ENCODE assay signal across 22 cellular contexts in the genomic region with DNA sequence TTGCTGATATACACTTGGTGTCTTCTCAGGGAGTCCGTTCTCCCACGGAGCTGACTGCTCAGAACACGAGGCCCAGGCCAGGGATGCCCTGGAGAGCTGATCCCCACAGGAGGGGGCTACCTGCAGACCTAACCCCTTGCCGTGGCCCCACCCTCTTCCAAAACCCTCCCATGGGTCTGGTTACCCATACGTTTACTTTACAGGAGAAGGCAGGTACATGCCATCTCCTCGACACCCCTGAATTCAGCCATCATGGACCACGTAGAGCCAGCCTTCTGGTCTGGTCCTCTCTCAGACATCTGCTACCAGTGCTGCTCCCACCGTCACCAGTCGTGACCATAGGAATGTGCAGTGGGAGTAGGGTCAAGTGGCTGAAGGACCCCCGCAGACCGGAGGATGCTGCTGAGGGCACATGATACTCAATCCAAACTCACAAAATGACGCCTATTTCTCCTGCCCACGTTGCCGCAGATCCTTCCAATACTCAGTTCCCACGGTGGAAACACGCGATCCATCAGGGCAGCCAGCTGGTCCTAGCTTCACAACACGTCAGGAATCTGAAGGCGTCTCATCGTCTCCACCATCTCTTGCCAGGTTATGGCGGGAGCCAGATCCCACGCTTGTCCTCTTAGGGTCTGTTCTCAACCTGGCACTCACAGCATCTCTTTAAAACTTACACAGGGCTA. TPM values are rescaled to one million over a fixed set of nuclear protein-coding genes. Genes with fewer than 3 reads are reported as not detected.
A peak's percentile ranks its signal among the peaks of the same experiment; 100 is the strongest.
DNase-seq lines count a peak whose midpoint lies in the region; ATAC-seq and TF ChIP-seq lines count a peak whose summit lies in the region.
"Had no signal": no experiment of that assay in that cellular context is flagged by ENCODE, and none has a peak within 500 bp of the region (broad histone marks: within the 10 kb centered on the region; RNA-seq: fewer than 3 reads in every experiment).

No MANE protein-coding gene starts in this region.

- H3K27ac ChIP-seq in AG04450 (ENCODE audit: low read depth, low read length) (no peak overlapping the region), caudate nucleus (ENCODE audit: low read depth, low read length) (peak overlapping the region; percentile 5)
- H3K27ac ChIP-seq: 22Rv1, KMS-11, RWPE1 had no signal

- H3K36me3 Mint-ChIP-seq in T-helper 17 cell (ENCODE audit: low read depth) = peaks cover 6% of the 10 kb centered on the region
- H3K36me3 Mint-ChIP-seq: IgD-negative memory B cell had no signal

- 0 out of 2 replicates have a peak, but pooled peaks cover 3% of the 10 kb centered on the region for H3K9me3 ChIP-seq in AG04450 (ENCODE audit: control insufficient read depth, insufficient read depth, low read length)
- H3K9me3 ChIP-seq in T-helper 17 cell (ENCODE audit: control insufficient read depth, low read length, poor library complexity, severe bottlenecking) = no peaks in the 10 kb centered on the region

- DNase-seq in AG04450 (ENCODE audit: low read depth, low spot score) (peak; percentile 24), caudate nucleus (lab: John Stamatoyannopoulos, UW) (no peak), fibroblast of mammary gland (ENCODE audit: low read depth) (peak; percentile 17), posterior cingulate gyrus (peak in 9 of 10 donors; percentile 42 to 94 (median 71)), NCI-H2196 treated with DMSO at 0.1 percent for 48 hours (lab: John Stamatoyannopoulos, UW; ENCODE audit: unreplicated experiment) (no peak), T-helper 17 cell (no peak), NCI-H1048 (lab: John Stamatoyannopoulos, UW) (no peak)
- DNase-seq: HCEC 1CT, MM.1S, NCI-H1417, NCI-H1694, NCI-H2029 treated with DMSO at 0.1 percent for 48 hours, NCI-H2227 treated with DMSO at 0.1 percent for 48 hours, NCI-H69, SHP77 had no signal

- peaks cover 55% of the 10 kb centered on the region for H3K27me3 Mint-ChIP-seq in T-helper 17 cell

- no peak overlapping the region for H3K4me3 Mint-ChIP-seq in T-helper 17 cell
- H3K4me3 Mint-ChIP-seq: GM23338 had no signal

- peaks cover 2% of the 10 kb centered on the region for H3K4me1 Mint-ChIP-seq in T-helper 17 cell
- H3K4me1 Mint-ChIP-seq: IgD-negative memory B cell had no signal

- no peaks in the 10 kb centered on the region for H3K27me3 ChIP-seq in AG04450 (ENCODE audit: control insufficient read depth, insufficient read depth, low read length)

- no peak overlapping the region for H3K27ac Mint-ChIP-seq in T-helper 17 cell
- H3K27ac Mint-ChIP-seq: GM23338, IgD-negative memory B cell had no signal

- H3K4me3 ChIP-seq in AG04450 (ENCODE audit: low read depth, low read length) (no peak overlapping the region), fibroblast of mammary gland (ENCODE audit: control insufficient read depth, low read depth, low read length) (no peak overlapping the region)
- H3K4me3 ChIP-seq: GM23338 had no signal

- ATAC-seq in T-helper 17 cell = no peak
- ATAC-seq: Panc1 had no signal

- intact Hi-C loops in posterior cingulate gyrus (cut with DNase I) = no loop called here

- TF ChIP-seq CTCF in AG04450 (IDR thresholded peaks at IDR 0.05; ENCODE audit: low read depth, low read length) = no peak
- no peak for TF ChIP-seq CTCF in fibroblast of mammary gland (conservative IDR thresholded peaks at IDR 0.05; ENCODE audit: control insufficient read depth, insufficient read depth, low read depth, low read length)

- CTCF ChIA-PET in AG04450 (lab: Charles Lee) = no interaction called here

- POLR2A ChIA-PET in AG04450 (lab: Yijun Ruan, JAX) = no interaction called here

RNA-seq across cellular contexts. Expression of gene PGBD5, which starts 26.7 kb away (rescaled TPM):
- 1.0 and 1.1 TPM in 2 replicates for polyA plus RNA-seq in AG04450 (2011; rRNA removed)
- polyA minus RNA-seq in AG04450 (2011; rRNA and poly(A)+ RNA removed) = 2.0 and 2.6 TPM in 2 replicates
- not detected for total RNA-seq in T-helper 17 cell
- total RNA-seq: NCI-H460 had no signal
- polyA plus RNA-seq: IgD-negative memory B cell had no signal

Comparison
In these comparisons a context has a peak if more than half of its experiments do, and no peak if none do; other contexts are left out.
1. DNase-seq: peak in AG04450 (single experiment), fibroblast of mammary gland (single experiment) and posterior cingulate gyrus (9 of 10); none in caudate nucleus (0 of 61), NCI-H2196 treated with DMSO at 0.1 percent for 48 hours (single experiment), T-helper 17 cell (0 of 3) and NCI-H1048 (single experiment).